In the genomic region with DNA sequence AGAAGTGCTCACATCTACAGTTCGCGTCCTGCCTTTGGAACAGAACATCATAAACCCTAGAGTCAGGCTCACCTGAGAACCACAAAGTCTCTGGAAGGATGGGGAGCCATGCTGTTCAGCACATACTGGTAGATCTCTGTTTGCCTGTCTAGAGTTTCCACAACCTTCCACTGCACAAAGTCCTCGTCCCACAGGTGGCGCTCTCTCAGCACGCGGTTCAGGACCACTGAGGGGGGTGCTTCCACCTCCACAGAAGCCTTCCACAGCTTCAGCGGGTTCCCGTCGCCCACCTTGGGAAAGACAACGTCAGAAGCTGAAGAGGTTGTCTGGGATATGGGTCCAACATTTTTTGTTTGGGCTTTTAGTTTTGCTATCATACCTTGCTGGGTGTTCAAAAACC, we compare ENCODE assay signal across 10 cellular contexts.
A peak's percentile ranks its signal among the peaks of the same experiment; 100 is the strongest.
DNase-seq lines count a peak whose midpoint lies in the region; ATAC-seq and TF ChIP-seq lines count a peak whose summit lies in the region.
"Had no signal": no experiment of that assay in that cellular context is flagged by ENCODE, and none has a peak within 500 bp of the region (broad histone marks: within the 10 kb centered on the region; RNA-seq: fewer than 3 reads in every experiment).

No MANE protein-coding gene starts in this region.

- H3K4me2 ChIP-seq in GM23248 (ENCODE audit: unreplicated experiment): no peak overlapping the region

- H3K27ac ChIP-seq in GM23248 (peak overlapping the region; percentile 77), ascending aorta (peak overlapping the region; percentile 64 to 81), muscle layer of duodenum (ENCODE audit: low read length) (peak overlapping the region; percentile 13), left lung (peak overlapping the region in 1 of 2 donors; percentile 76)

- H3F3A ChIP-seq in GM23248 (ENCODE audit: insufficient read depth): peaks cover 42% of the 10 kb centered on the region

- H3K4me3 ChIP-seq in GM23248 (no peak overlapping the region), ascending aorta (no peak overlapping the region), muscle layer of duodenum (ENCODE audit: low read depth in 1 of 2, low read length in 2 of 2) (no peak overlapping the region), left lung (no peak overlapping the region)

- no peak overlapping the region for H2AFZ ChIP-seq in GM23248

- intact Hi-C loops in ascending aorta (cut with DNase I) (loop anchor here (2.0 to 10.0 kb wide), 5 partner anchors 43 to 522 kb away; a partner anchor contains a TSS), left lung (cut with DNase I) (no loop called here)

- H3K9me3 ChIP-seq in GM23248 (ENCODE audit: low read depth) (no peaks in the 10 kb centered on the region), ascending aorta (no peaks in the 10 kb centered on the region), muscle layer of duodenum (ENCODE audit: control insufficient read depth in 1 of 2, low read length in 2 of 2) (no peaks in the 10 kb centered on the region), left lung (no peaks in the 10 kb centered on the region)

- H3K27me3 ChIP-seq in GM23248 (replicated peaks; ENCODE audit: insufficient read depth) (no peaks in the 10 kb centered on the region), ascending aorta (no peaks in the 10 kb centered on the region), muscle layer of duodenum (ENCODE audit: low read depth, low read length) (no peaks in the 10 kb centered on the region), left lung (no peaks in the 10 kb centered on the region)

- 80 to 83% methylated on average over 10 of the region's 10 CpGs for WGBS in GM23248 (ENCODE audit: low coverage in 1 of 2, low lambda C conversion rate in 2 of 2, missing lambda C conversion rate in 2 of 2), 2 experiments

- in situ Hi-C loops in GM23248 (cut with MboI): no loop called here

- ATAC-seq in GM19328 (IDR thresholded peaks at IDR 0.05; ENCODE audit: unreplicated experiment): no peak
- no peak for ATAC-seq in left lung

- TF ChIP-seq CTCF in ascending aorta (IDR thresholded peaks at IDR 0.05) (no peak), left lung (IDR thresholded peaks at IDR 0.05) (no peak)

- peak overlapping the region; percentile 26 for H3K9ac ChIP-seq in GM23248

- peaks cover 51% of the 10 kb centered on the region for H3K4me1 ChIP-seq in GM23248 (ENCODE audit: insufficient read depth)
- H3K4me1 ChIP-seq in ascending aorta: peaks cover 24 to 47% of the 10 kb centered on the region in 2 donors
- H3K4me1 ChIP-seq in muscle layer of duodenum (ENCODE audit: control insufficient read depth in 1 of 2, insufficient read depth in 2 of 2, low read length in 2 of 2): peaks cover 23 to 83% of the 10 kb centered on the region in 2 donors
- H3K4me1 ChIP-seq in left lung: peaks cover 13 to 27% of the 10 kb centered on the region in 2 donors

- H3K36me3 ChIP-seq in GM23248 (ENCODE audit: low read depth) (peaks cover 23% of the 10 kb centered on the region), ascending aorta (peaks cover 38 to 39% of the 10 kb centered on the region in 2 donors), muscle layer of duodenum (ENCODE audit: control insufficient read depth in 1 of 2, insufficient read depth in 2 of 2, low read length in 2 of 2) (peaks cover 42 to 49% of the 10 kb centered on the region in 2 donors), left lung (peaks cover 0 to 84% of the 10 kb centered on the region in 2 donors)

- H4K20me1 ChIP-seq in GM23248 (ENCODE audit: insufficient read depth): no peaks in the 10 kb centered on the region

- DNase-seq in ELF-1 (ENCODE audit: low read depth, low spot score) (peak; percentile 16), GM23248 (peak; percentile 29), ascending aorta (ENCODE audit: low spot score in 2 of 2) (no peak), left lung (no peak), AG08395 (ENCODE audit: low spot score) (no peak)
- DNase-seq in effector CD8-positive, alpha-beta T cell (lab: John Stamatoyannopoulos, UW): no peak
- DNase-seq: activated CD4-positive, alpha-beta T cell treated with anti-CD3 and anti-CD28 coated beads for 1 hour; cerebellar nuclear complex had no signal

- H3K79me2 ChIP-seq in GM23248 (ENCODE audit: insufficient read depth): no peaks in the 10 kb centered on the region

- H3K9me2 ChIP-seq in GM23248 (ENCODE audit: insufficient read depth): no peaks in the 10 kb centered on the region

Comparison
In these comparisons a context has a peak if more than half of its experiments do, and no peak if none do; other contexts are left out.
1. DNase-seq: peak in ELF-1 (single experiment) and GM23248 (single experiment); none in ascending aorta (0 of 2), left lung (0 of 2), effector CD8-positive, alpha-beta T cell (single experiment) and AG08395 (single experiment).